ENCODE assay signal across 17 cellular contexts in genomic region chr2:25690058-25690457, GRCh38. TPM values are rescaled to one million over a fixed set of nuclear protein-coding genes. Genes with fewer than 3 reads are reported as not detected.
A peak's percentile ranks its signal among the peaks of the same experiment; 100 is the strongest.
DNase-seq lines count a peak whose midpoint lies in the region; TF ChIP-seq lines count a peak whose summit lies in the region.
"Had no signal": no experiment of that assay in that cellular context is flagged by ENCODE, and none has a peak within 500 bp of the region (broad histone marks: within the 10 kb centered on the region; RNA-seq: fewer than 3 reads in every experiment).

No MANE protein-coding gene starts in this region.

- H3K4me2 ChIP-seq in PC-9: no peak overlapping the region

- BruUV-seq in PC-9 (replicated peaks; lab: Mats Ljungman, UMichigan): no TSS peak

- H3K9me3 Mint-ChIP-seq in activated naive CD4-positive, alpha-beta T cell treated with anti-CD3 and anti-CD28 coated beads, Interleukin-2, amount 10 ng/mL, durations not matched to agents 7 days and 5 days: no peaks in the 10 kb centered on the region
- H3K9me3 Mint-ChIP-seq: activated naive CD4-positive, alpha-beta T cell treated with anti-CD3 and anti-CD28 coated beads, Interleukin-2, amount 50 U/mL, for 72 hours had no signal

- no peak for DNase-seq in activated naive CD4-positive, alpha-beta T cell treated with anti-CD3 and anti-CD28 coated beads, Interleukin-2, amount 10 ng/mL, durations not matched to agents 7 days and 5 days
- DNase-seq in activated naive CD4-positive, alpha-beta T cell treated with anti-CD3 and anti-CD28 coated beads, Interleukin-2, amount 50 U/mL, for 16 hours: no peak
- DNase-seq in PC-9 (peak; percentile 43 to 72), foreskin melanocyte (peak; percentile 49), ureter (ENCODE audit: low spot score) (peak; percentile 30), T1000 (lab: John Stamatoyannopoulos, UW) (no peak), activated T-cell treated with anti-CD3 and anti-CD28 coated beads for 4 hours (no peak), NCI-H2029 (lab: John Stamatoyannopoulos, UW) (no peak)
- DNase-seq: AML-193; central memory CD4-positive, alpha-beta T cell; DMS153; glutamatergic neuron; left colon; NCI-H1930; SHP77 treated with DMSO at 0.1 percent for 48 hours had no signal

- H3K4me1 ChIP-seq in PC-9 (replicated peaks; ENCODE audit: insufficient read depth): peaks cover 12% of the 10 kb centered on the region
- H3K4me1 ChIP-seq: tibial artery had no signal

- H3K27me3 ChIP-seq in PC-9 (ENCODE audit: insufficient read depth, low read depth): no peaks in the 10 kb centered on the region

- H4K20me1 ChIP-seq in PC-9 (ENCODE audit: insufficient read depth): no peaks in the 10 kb centered on the region

- CTCF ChIA-PET in activated naive CD4-positive, alpha-beta T cell treated with anti-CD3 and anti-CD28 coated beads, Interleukin-2, amount 10 ng/mL, durations not matched to agents 7 days and 5 days (lab: Charles Lee): interaction anchor here (2.5 kb wide), 1 partner anchor 11 kb away, joined by 11 read pairs; no protein-coding TSS in a partner anchor
- CTCF ChIA-PET in PC-9 (lab: Charles Lee): no interaction called here

- no peak for TF ChIP-seq CTCF in PC-9 (conservative IDR thresholded peaks at IDR 0.05)

- peak overlapping the region; percentile 10 for H3K27ac Mint-ChIP-seq in activated naive CD4-positive, alpha-beta T cell treated with anti-CD3 and anti-CD28 coated beads, Interleukin-2, amount 10 ng/mL, durations not matched to agents 7 days and 5 days
- H3K27ac Mint-ChIP-seq: activated naive CD4-positive, alpha-beta T cell treated with anti-CD3 and anti-CD28 coated beads, Interleukin-2, amount 50 U/mL, for 72 hours had no signal

- H3K36me3 ChIP-seq in PC-9 (ENCODE audit: low read depth): no peaks in the 10 kb centered on the region
- H3K36me3 ChIP-seq: tibial artery had no signal

- no peak overlapping the region for H3K27ac ChIP-seq in PC-9
- H3K27ac ChIP-seq: tibial artery had no signal

- no peak overlapping the region for H2AFZ ChIP-seq in PC-9

- H3K36me3 Mint-ChIP-seq in activated naive CD4-positive, alpha-beta T cell treated with anti-CD3 and anti-CD28 coated beads, Interleukin-2, amount 10 ng/mL, durations not matched to agents 7 days and 5 days: no peaks in the 10 kb centered on the region
- H3K36me3 Mint-ChIP-seq: activated naive CD4-positive, alpha-beta T cell treated with anti-CD3 and anti-CD28 coated beads, Interleukin-2, amount 50 U/mL, for 72 hours had no signal

- peaks cover 11% of the 10 kb centered on the region; the same call in 1 of the 2 replicates for H3F3A ChIP-seq in PC-9 (ENCODE audit: insufficient read depth, low read depth)

- H3K9me2 ChIP-seq in PC-9 (ENCODE audit: insufficient read depth): no peaks in the 10 kb centered on the region

- intact Hi-C loops in PC-9 (cut with micrococcal nuclease; ENCODE audit: unreplicated experiment): no loop called here

- H3K27me3 Mint-ChIP-seq in activated naive CD4-positive, alpha-beta T cell treated with anti-CD3 and anti-CD28 coated beads, Interleukin-2, amount 10 ng/mL, durations not matched to agents 7 days and 5 days: peaks cover 16% of the 10 kb centered on the region

- H3K79me2 ChIP-seq in PC-9 (ENCODE audit: low read depth): no peaks in the 10 kb centered on the region

- no peak overlapping the region for H3K4me3 ChIP-seq in PC-9
- H3K4me3 ChIP-seq: tibial artery had no signal

- H3K4me3 Mint-ChIP-seq in activated naive CD4-positive, alpha-beta T cell treated with anti-CD3 and anti-CD28 coated beads, Interleukin-2, amount 10 ng/mL, durations not matched to agents 7 days and 5 days: no peak overlapping the region

- POLR2A ChIA-PET in PC-9 (lab: Charles Lee; ENCODE audit: unreplicated experiment): no interaction called here

- no peaks in the 10 kb centered on the region for H3K9me3 ChIP-seq in PC-9 (ENCODE audit: insufficient read depth, low read depth)
- H3K9me3 ChIP-seq: tibial artery had no signal

- H3K4me1 Mint-ChIP-seq in activated naive CD4-positive, alpha-beta T cell treated with anti-CD3 and anti-CD28 coated beads, Interleukin-2, amount 10 ng/mL, durations not matched to agents 7 days and 5 days: no peaks in the 10 kb centered on the region

RNA-seq across cellular contexts. Expression of gene DTNB, which starts 16.7 kb away (rescaled TPM):
- total RNA-seq in PC-9 (2021): 51.9 TPM in 2 replicates
- 33.8 TPM for total RNA-seq in ureter

Comparison
In these comparisons a context has a peak if more than half of its experiments do, and no peak if none do; other contexts are left out.
1. DNase-seq: peak in PC-9 (2 of 2), foreskin melanocyte (single experiment) and ureter (single experiment); none in activated naive CD4-positive, alpha-beta T cell treated with anti-CD3 and anti-CD28 coated beads, Interleukin-2, amount 10 ng/mL, durations not matched to agents 7 days and 5 days (single experiment), activated naive CD4-positive, alpha-beta T cell treated with anti-CD3 and anti-CD28 coated beads, Interleukin-2, amount 50 U/mL, for 16 hours (single experiment), T1000 (single experiment), activated T-cell treated with anti-CD3 and anti-CD28 coated beads for 4 hours (single experiment) and NCI-H2029 (single experiment).